Comparison of ENCODE assay signal across 8 cellular contexts in genomic region chr12:53097564-53098353, GRCh38. TPM values are rescaled to one million over a fixed set of nuclear protein-coding genes. Genes with fewer than 3 reads are reported as not detected.
DNase-seq lines count a peak whose midpoint lies in the region; ATAC-seq, FAIRE-seq and TF ChIP-seq lines count a peak whose summit lies in the region.

IGFBP6 (plus strand) TSS chr12:53097667; CDS start chr12:53097718, 51 bp downstream.

- peaks cover 14% of the 10 kb centered on the region for H3K36me3 ChIP-seq in osteoblast (ENCODE audit: insufficient read depth, low read length)
- H3K36me3 ChIP-seq in upper lobe of left lung: no peaks in the 10 kb centered on the region

- H3K79me2 ChIP-seq in osteoblast (ENCODE audit: insufficient read depth, low read length): no peaks in the 10 kb centered on the region

- no peaks in the 10 kb centered on the region for H3K9me3 ChIP-seq in osteoblast (ENCODE audit: low read depth, low read length)
- no peaks in the 10 kb centered on the region for H3K9me3 ChIP-seq in upper lobe of left lung

- H3K4me3 ChIP-seq in HFF-Myc (replicated peaks; ENCODE audit: low read depth, low read length): peak within 1 kb of the TSS; percentile 52
- H3K4me3 ChIP-seq in osteoblast (ENCODE audit: insufficient read depth, low read length): peak within 1 kb of the TSS; percentile 79
- peak within 1 kb of the TSS; percentile 37 to 64 (median 56) for H3K4me3 ChIP-seq in upper lobe of left lung

- peak within 1 kb of the TSS; percentile 77 for H3K4me2 ChIP-seq in osteoblast (ENCODE audit: insufficient read depth, low read length)

- no peaks in the 10 kb centered on the region for H3K27me3 ChIP-seq in osteoblast (ENCODE audit: insufficient read depth, low read length)
- H3K27me3 ChIP-seq in upper lobe of left lung: no peaks in the 10 kb centered on the region

- H4K20me1 ChIP-seq in osteoblast (ENCODE audit: insufficient read depth, low read length): no peaks in the 10 kb centered on the region

- WGBS in upper lobe of left lung, 2 donors: 6 to 16% methylated on average over 6 to 30 of the region's 51 CpGs

- DNase-seq in CMK (ENCODE audit: low read depth) (peak; percentile 62), HFF-Myc (ENCODE audit: extremely low read depth, low read depth) (no peak), RCC 7860 (ENCODE audit: low spot score) (peak; percentile 33), germinal center (ENCODE audit: low spot score) (peak; percentile 56), osteoblast (ENCODE audit: insufficient read length, low spot score, missing footprints) (peak; percentile 88), upper lobe of left lung (peak; percentile 72 to 94)
- DNase-seq in activated gamma-delta T cell treated with anti-CD3 and anti-CD28 coated beads, Interleukin-2, amount 50 U/mL, for 16 hours (ENCODE audit: low read depth): peak; percentile 47

- TF ChIP-seq CTCF in HFF-Myc (IDR thresholded peaks at IDR 0.05; ENCODE audit: low read depth, low read length, missing control alignments): no peak
- no peak for TF ChIP-seq CTCF in osteoblast (IDR thresholded peaks at IDR 0.05; ENCODE audit: extremely low read depth, low read depth, low read length)
- TF ChIP-seq CTCF in upper lobe of left lung (IDR thresholded peaks at IDR 0.05): peak in 4 of 6 experiments; percentile 25 to 50 (median 36)

- peak within 1 kb of the TSS; percentile 92 for H3K27ac ChIP-seq in osteoblast (ENCODE audit: low read depth, low read length)
- H3K27ac ChIP-seq in upper lobe of left lung: peak within 1 kb of the TSS; percentile 42 to 87 (median 86)

- TF ChIP-seq POLR2A in upper lobe of left lung (IDR thresholded peaks at IDR 0.05): peak in 1 of 4 donors; percentile 39

- no peak for TF ChIP-seq EP300 in upper lobe of left lung (IDR thresholded peaks at IDR 0.05)

- H2AFZ ChIP-seq in osteoblast (ENCODE audit: low read length): peak within 1 kb of the TSS; percentile 80

- ATAC-seq in upper lobe of left lung (ENCODE audit: low FRiP score in 2 of 2) (peak; percentile 24 to 78), HG02981 (IDR thresholded peaks at IDR 0.05; ENCODE audit: unreplicated experiment) (no peak)

- H3K4me1 ChIP-seq in osteoblast (ENCODE audit: insufficient read depth, low read length) (peaks cover 36% of the 10 kb centered on the region), upper lobe of left lung (peaks cover 32 to 44% (median 39%) of the 10 kb centered on the region in 4 donors)

- FAIRE-seq in RCC 7860 (lab: Jason Lieb, UNC): no peak

RNA-seq across cellular contexts. Expression of gene IGFBP6, which starts in this region (rescaled TPM):
- 431 and 577 TPM in 2 replicates for total RNA-seq in osteoblast
- 100 to 1,000 TPM in 1 of 6 donors, 10 to 100 TPM in 5; 12.6 to 112 (median 48.9) TPM for total RNA-seq in upper lobe of left lung

Comparison
In these comparisons a context has a peak if more than half of its experiments do, and no peak if none do; other contexts are left out.
1. CTCF ChIP-seq: peak in upper lobe of left lung (4 of 6); none in HFF-Myc (single experiment) and osteoblast (single experiment).
2. Peak in every context shown above with its lines, with median percentiles within 50 percentile points of each other: H3K4me3 ChIP-seq.